Comparison of ENCODE assay signal across 17 cellular contexts in genomic region chr6:134230940-134231339, GRCh38.
A peak's percentile ranks its signal among the peaks of the same experiment; 100 is the strongest.
DNase-seq lines count a peak whose midpoint lies in the region; ATAC-seq and TF ChIP-seq lines count a peak whose summit lies in the region.
"Had no signal": no experiment of that assay in that cellular context is flagged by ENCODE, and none has a peak within 500 bp of the region (broad histone marks: within the 10 kb centered on the region; RNA-seq: fewer than 3 reads in every experiment).

No MANE protein-coding gene starts in this region.

- intact Hi-C loops in esophagus squamous epithelium (cut with DNase I), result no loop called here

- peak overlapping the region; percentile 78 for H3K27ac Mint-ChIP-seq in activated naive CD8-positive, alpha-beta T cell treated with anti-CD3 and anti-CD28 coated beads, Interleukin-2, amount 10 ng/mL, durations not matched to agents 7 days and 5 days
- H3K27ac Mint-ChIP-seq in activated naive CD8-positive, alpha-beta T cell treated with anti-CD3 and anti-CD28 coated beads for 36 hours, result no peak overlapping the region
- H3K27ac Mint-ChIP-seq: CD4-positive, alpha-beta T cell had no signal

- TF ChIP-seq CTCF in WERI-Rb-1 (IDR thresholded peaks at IDR 0.05; ENCODE audit: low read depth, low read length) (no peak), esophagus squamous epithelium (IDR thresholded peaks at IDR 0.05) (no peak)

- H3K4me1 ChIP-seq in esophagus squamous epithelium, result peaks cover 0 to 15% (median 3%) of the 10 kb centered on the region in 3 donors
- H3K4me1 ChIP-seq: Caco-2, SJCRH30 had no signal

- POLR2A ChIA-PET in activated naive CD8-positive, alpha-beta T cell treated with anti-CD3 and anti-CD28 coated beads, Interleukin-2, amount 10 ng/mL, durations not matched to agents 7 days and 5 days (lab: Charles Lee), result no interaction called here

- ATAC-seq in activated naive CD8-positive, alpha-beta T cell treated with anti-CD3 and anti-CD28 coated beads, Interleukin-2, amount 10 ng/mL, durations not matched to agents 7 days and 5 days (ENCODE audit: low read depth), result no peak
- no peak for ATAC-seq in GM19395 (IDR thresholded peaks at IDR 0.05; ENCODE audit: unreplicated experiment)
- ATAC-seq: Panc1 had no signal

- no peak overlapping the region for H3K4me3 Mint-ChIP-seq in activated naive CD8-positive, alpha-beta T cell treated with anti-CD3 and anti-CD28 coated beads, Interleukin-2, amount 10 ng/mL, durations not matched to agents 7 days and 5 days
- no peak overlapping the region for H3K4me3 Mint-ChIP-seq in activated naive CD8-positive, alpha-beta T cell treated with anti-CD3 and anti-CD28 coated beads for 36 hours
- H3K4me3 Mint-ChIP-seq: CD4-positive, alpha-beta T cell; H9 had no signal

- H3K27ac ChIP-seq in WERI-Rb-1, result peak overlapping the region; percentile 60; the same call in 1 of the 2 replicates
- no peak overlapping the region for H3K27ac ChIP-seq in esophagus squamous epithelium
- H3K27ac ChIP-seq: SJCRH30 had no signal

- H3K9me3 ChIP-seq in WERI-Rb-1 (ENCODE audit: severe bottlenecking) (no peaks in the 10 kb centered on the region), esophagus squamous epithelium (no peaks in the 10 kb centered on the region)
- H3K9me3 ChIP-seq: Caco-2, SJCRH30 had no signal

- H3K27me3 ChIP-seq in WERI-Rb-1 (ENCODE audit: insufficient read depth, low read depth, severe bottlenecking) (no peaks in the 10 kb centered on the region), esophagus squamous epithelium (no peaks in the 10 kb centered on the region)
- H3K27me3 ChIP-seq: SJCRH30 had no signal

- no peak for DNase-seq in activated naive CD8-positive, alpha-beta T cell treated with anti-CD3 and anti-CD28 coated beads, Interleukin-2, amount 10 ng/mL, durations not matched to agents 7 days and 5 days
- DNase-seq in activated naive CD8-positive, alpha-beta T cell treated with anti-CD3 and anti-CD28 coated beads for 36 hours, result no peak
- DNase-seq in WERI-Rb-1 (no peak), iris pigment epithelial cell (ENCODE audit: low read depth) (peak; percentile 68), esophagus squamous epithelium (lab: John Stamatoyannopoulos, UW) (no peak), EL (no peak), T-helper 2 cell (no peak)
- DNase-seq: 8988T; Caco-2; CD4-positive, alpha-beta T cell; H9; NCI-H1417; NCI-H1930; NCI-H226; SJCRH30 had no signal

- H3K36me3 ChIP-seq in WERI-Rb-1 (no peaks in the 10 kb centered on the region), esophagus squamous epithelium (no peaks in the 10 kb centered on the region)
- H3K36me3 ChIP-seq: SJCRH30 had no signal

- H3K36me3 Mint-ChIP-seq in activated naive CD8-positive, alpha-beta T cell treated with anti-CD3 and anti-CD28 coated beads, Interleukin-2, amount 10 ng/mL, durations not matched to agents 7 days and 5 days, result peaks cover 12% of the 10 kb centered on the region
- peaks cover 10% of the 10 kb centered on the region for H3K36me3 Mint-ChIP-seq in activated naive CD8-positive, alpha-beta T cell treated with anti-CD3 and anti-CD28 coated beads for 36 hours

- WGBS in esophagus squamous epithelium, 2 donors, result 82 to 95% methylated on average over 3 of the region's 3 CpGs

- TF ChIP-seq POLR2A in esophagus squamous epithelium (IDR thresholded peaks at IDR 0.05), result no peak

- H3K4me1 Mint-ChIP-seq in activated naive CD8-positive, alpha-beta T cell treated with anti-CD3 and anti-CD28 coated beads, Interleukin-2, amount 10 ng/mL, durations not matched to agents 7 days and 5 days, result peaks cover 20% of the 10 kb centered on the region
- H3K4me1 Mint-ChIP-seq in activated naive CD8-positive, alpha-beta T cell treated with anti-CD3 and anti-CD28 coated beads for 36 hours, result peaks cover 26% of the 10 kb centered on the region

- H3K9me3 Mint-ChIP-seq in activated naive CD8-positive, alpha-beta T cell treated with anti-CD3 and anti-CD28 coated beads, Interleukin-2, amount 10 ng/mL, durations not matched to agents 7 days and 5 days, result peaks cover 3% of the 10 kb centered on the region
- no peaks in the 10 kb centered on the region for H3K9me3 Mint-ChIP-seq in activated naive CD8-positive, alpha-beta T cell treated with anti-CD3 and anti-CD28 coated beads for 36 hours
- H3K9me3 Mint-ChIP-seq: CD4-positive, alpha-beta T cell; H9 had no signal

- no peak overlapping the region for H3K4me3 ChIP-seq in WERI-Rb-1 (ENCODE audit: low read depth, low read length)
- H3K4me3 ChIP-seq in esophagus squamous epithelium, result no peak overlapping the region
- H3K4me3 ChIP-seq: SJCRH30 had no signal

- H3K27me3 Mint-ChIP-seq in activated naive CD8-positive, alpha-beta T cell treated with anti-CD3 and anti-CD28 coated beads, Interleukin-2, amount 10 ng/mL, durations not matched to agents 7 days and 5 days, result no peaks in the 10 kb centered on the region
- H3K27me3 Mint-ChIP-seq in activated naive CD8-positive, alpha-beta T cell treated with anti-CD3 and anti-CD28 coated beads for 36 hours, result no peaks in the 10 kb centered on the region
- H3K27me3 Mint-ChIP-seq: CD4-positive, alpha-beta T cell had no signal
